Comparison of ENCODE assay signal across 14 cellular contexts in the genomic region with DNA sequence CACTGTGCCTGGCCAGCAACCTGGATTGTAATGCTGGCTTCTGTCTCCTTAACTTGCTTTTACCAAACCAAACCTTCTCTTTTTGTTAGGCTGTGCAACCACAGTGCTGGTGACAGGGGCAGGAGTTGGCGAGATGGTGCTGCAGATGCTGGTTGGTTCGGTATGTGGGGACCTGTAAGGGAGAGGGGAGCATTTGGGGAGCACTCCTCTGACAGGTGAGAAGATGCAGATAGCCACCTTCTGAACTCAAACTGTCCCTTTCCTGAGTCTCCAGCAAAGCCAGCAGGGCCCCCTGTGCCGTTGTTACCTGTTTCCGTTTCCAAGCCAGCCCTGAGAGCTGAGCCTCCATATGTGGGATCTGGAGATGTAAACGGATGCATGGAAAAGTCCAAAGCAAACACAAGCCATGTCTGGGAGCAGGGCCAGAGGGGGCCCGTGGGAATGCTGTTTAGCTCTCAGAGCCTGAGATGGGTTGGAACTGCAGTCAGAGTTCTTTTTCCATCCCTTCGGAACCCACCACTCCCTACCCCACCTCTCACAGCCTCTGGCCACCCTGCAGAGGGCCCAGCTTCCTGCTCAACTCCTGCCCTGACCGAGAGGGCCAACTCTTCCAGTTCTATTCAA. TPM values are rescaled to one million over a fixed set of nuclear protein-coding genes. Genes with fewer than 3 reads are reported as not detected.
DNase-seq lines count a peak whose midpoint lies in the region; ATAC-seq and TF ChIP-seq lines count a peak whose summit lies in the region.
"Had no signal": no experiment of that assay in that cellular context is flagged by ENCODE, and none has a peak within 500 bp of the region (broad histone marks: within the 10 kb centered on the region; RNA-seq: fewer than 3 reads in every experiment).

No MANE protein-coding gene starts in this region.

- H3K4me1 ChIP-seq in osteoblast (ENCODE audit: insufficient read depth, low read length): peaks cover 27% of the 10 kb centered on the region
- H3K4me1 ChIP-seq in prostate gland (replicated peaks): no peaks in the 10 kb centered on the region

- DNase-seq in CD4-positive, alpha-beta T cell: no peak
- peak; percentile 81 for DNase-seq in fibroblast of peridontal ligament (ENCODE audit: extremely low read depth)
- peak; percentile 34 for DNase-seq in osteoblast (ENCODE audit: insufficient read length, low spot score, missing footprints)
- DNase-seq in stimulated activated CD4-positive, alpha-beta T cell treated with anti-CD3 and anti-CD28 coated beads, Interleukin-2, amount 100 ng/mL, for 48 hours: no peak
- DNase-seq in GOT3 (lab: John Stamatoyannopoulos, UW): no peak
- DNase-seq in prostate gland (ENCODE audit: low spot score): no peak
- DNase-seq in erythroblast (lab: John Stamatoyannopoulos, UW): no peak
- DNase-seq: KG1, mesenchymal stem cell, NCI-H2029 treated with DMSO at 0.1 percent for 48 hours, occipital lobe, SIG-M5 had no signal

- 53% methylated on average over 8 of the region's 8 CpGs for WGBS in prostate gland

- H3K79me2 ChIP-seq in osteoblast (ENCODE audit: insufficient read depth, low read length): no peaks in the 10 kb centered on the region

- CTCF ChIA-PET in CD4-positive, alpha-beta T cell (lab: Charles Lee): interaction anchor here (0.5 to 2.0 kb wide), 2 partner anchors 34 to 60 kb away, joined by 3 to 6 read pairs; a partner anchor contains a TSS

- no peak overlapping the region for H3K4me2 ChIP-seq in osteoblast (ENCODE audit: insufficient read depth, low read length)

- no peak for ATAC-seq in CD4-positive, alpha-beta T cell (ENCODE audit: poor library complexity)

- no peaks in the 10 kb centered on the region for H3K27me3 ChIP-seq in CD4-positive, alpha-beta T cell (ENCODE audit: control insufficient read depth, insufficient read depth, low read length)
- H3K27me3 ChIP-seq in osteoblast (ENCODE audit: insufficient read depth, low read length) (no peaks in the 10 kb centered on the region), prostate gland (replicated peaks; ENCODE audit: insufficient read depth) (no peaks in the 10 kb centered on the region)
- H3K27me3 ChIP-seq: vagina had no signal

- TF ChIP-seq POLR2A in prostate gland (IDR thresholded peaks at IDR 0.05) (no peak), erythroblast (IDR thresholded peaks at IDR 0.05; ENCODE audit: low read length) (no peak)

- peak overlapping the region; percentile 56 for H3K27ac Mint-ChIP-seq in CD4-positive, alpha-beta T cell

- no peak for TF ChIP-seq CTCF in CD4-positive, alpha-beta T cell (IDR thresholded peaks at IDR 0.05)
- TF ChIP-seq CTCF in VCaP (conservative IDR thresholded peaks at IDR 0.05): no peak
- TF ChIP-seq CTCF in osteoblast (IDR thresholded peaks at IDR 0.05; ENCODE audit: extremely low read depth, low read depth, low read length): no peak
- no peak for TF ChIP-seq CTCF in prostate gland (IDR thresholded peaks at IDR 0.05)

- no peak overlapping the region for H3K27ac ChIP-seq in CD4-positive, alpha-beta T cell (ENCODE audit: low read depth, low read length)
- H3K27ac ChIP-seq in VCaP: peak overlapping the region; percentile 90
- no peak overlapping the region for H3K27ac ChIP-seq in osteoblast (ENCODE audit: low read depth, low read length)
- H3K27ac ChIP-seq in prostate gland: no peak overlapping the region

- H3K4me3 Mint-ChIP-seq in CD4-positive, alpha-beta T cell: no peak overlapping the region

- no peak overlapping the region for H2AFZ ChIP-seq in osteoblast (ENCODE audit: low read length)

- no peaks in the 10 kb centered on the region for H4K20me1 ChIP-seq in osteoblast (ENCODE audit: insufficient read depth, low read length)

- POLR2A ChIA-PET in CD4-positive, alpha-beta T cell (lab: Charles Lee): interaction anchor here (1.6 kb wide), 1 partner anchor 33 kb away, joined by 6 read pairs; no protein-coding TSS in a partner anchor

- intact Hi-C loops in CD4-positive, alpha-beta T cell (cut with DNase I, micrococcal nuclease): loop anchor here in 1 of 2 experiments (10.0 kb wide), 1 partner anchor 377 kb away; no protein-coding TSS in a partner anchor
- intact Hi-C loops in prostate gland (cut with DNase I): no loop called here

- peaks cover 34% of the 10 kb centered on the region for H3K4me1 Mint-ChIP-seq in CD4-positive, alpha-beta T cell (ENCODE audit: low read depth)

- no peaks in the 10 kb centered on the region for H3K9me3 ChIP-seq in CD4-positive, alpha-beta T cell (ENCODE audit: control insufficient read depth, low read length)
- H3K9me3 ChIP-seq in osteoblast (ENCODE audit: low read depth, low read length): no peaks in the 10 kb centered on the region
- no peaks in the 10 kb centered on the region for H3K9me3 ChIP-seq in prostate gland
- H3K9me3 ChIP-seq: vagina had no signal

- H3K27me3 Mint-ChIP-seq in CD4-positive, alpha-beta T cell: no peaks in the 10 kb centered on the region

- H3K4me3 ChIP-seq in osteoblast (ENCODE audit: insufficient read depth, low read length) (no peak overlapping the region), prostate gland (no peak overlapping the region)
- H3K4me3 ChIP-seq: vagina had no signal

- H3K36me3 ChIP-seq in osteoblast (ENCODE audit: insufficient read depth, low read length) (no peaks in the 10 kb centered on the region), prostate gland (no peaks in the 10 kb centered on the region)
- H3K36me3 ChIP-seq: vagina had no signal

- no peaks in the 10 kb centered on the region for H3K9me3 Mint-ChIP-seq in CD4-positive, alpha-beta T cell

- peaks cover 52% of the 10 kb centered on the region for H3K36me3 Mint-ChIP-seq in CD4-positive, alpha-beta T cell (ENCODE audit: low read depth)

RNA-seq across cellular contexts. Expression of a gene that starts 34.0 kb away (rescaled TPM):
- 100 to 1,000 TPM; 145 to 154 TPM for total RNA-seq in CD4-positive, alpha-beta T cell
- 27.1 and 30.4 TPM in 2 replicates for total RNA-seq in osteoblast
- 10 to 100 TPM; 58.8 to 62.7 TPM for total RNA-seq in prostate gland

Comparison
In these comparisons a context has a peak if more than half of its experiments do, and no peak if none do; other contexts are left out.
1. DNase-seq: peak in fibroblast of peridontal ligament (single experiment) and osteoblast (single experiment); none in CD4-positive, alpha-beta T cell (0 of 10), stimulated activated CD4-positive, alpha-beta T cell treated with anti-CD3 and anti-CD28 coated beads, Interleukin-2, amount 100 ng/mL, for 48 hours (0 of 2), GOT3 (single experiment), prostate gland (single experiment) and erythroblast (0 of 2).